ENCODE assay signal across 8 cellular contexts in genomic region chr2:161278554-161279265, GRCh38. TPM values are rescaled to one million over a fixed set of nuclear protein-coding genes. Genes with fewer than 3 reads are reported as not detected.
DNase-seq lines count a peak whose midpoint lies in the region; ATAC-seq, FAIRE-seq and TF ChIP-seq lines count a peak whose summit lies in the region.
"Not testable (repeated sequence)": the region's sequence is repeated elsewhere in the genome, so short reads cannot be mapped to it uniquely, and the experiment has no call there.

No MANE protein-coding gene starts in this region.

- not testable (repeated sequence) for H3K36me3 ChIP-seq in endothelial cell of umbilical vein (ENCODE audit: control insufficient read depth in 2 of 2, extremely low read depth in 1 of 2, insufficient read depth in 2 of 2, low read length in 2 of 2); osteoblast (ENCODE audit: insufficient read depth, low read length)

- not testable (repeated sequence) for H3K4me2 ChIP-seq in A549; endothelial cell of umbilical vein (ENCODE audit: insufficient read depth, low read length); osteoblast (ENCODE audit: insufficient read depth, low read length)

- H3K79me2 ChIP-seq in endothelial cell of umbilical vein (ENCODE audit: control insufficient read depth, insufficient read depth, low read length); osteoblast (ENCODE audit: insufficient read depth, low read length): not testable (repeated sequence)

- 33% methylated on average over 12 of the region's 12 CpGs for WGBS in A549 (ENCODE audit: missing lambda C conversion rate)

- not testable (repeated sequence) for H3K4me1 Mint-ChIP-seq in activated naive CD4-positive, alpha-beta T cell treated with anti-CD3 and anti-CD28 coated beads for 36 hours (ENCODE audit: low read depth)

- dilution Hi-C loops in endothelial cell of umbilical vein (cut with MboI; ENCODE audit: extremely low pct_ligation_motif_present, low sequenced_read_pairs): not testable (repeated sequence)

- H3K36me3 Mint-ChIP-seq in activated naive CD4-positive, alpha-beta T cell treated with anti-CD3 and anti-CD28 coated beads for 36 hours (ENCODE audit: low read depth): not testable (repeated sequence)

- not testable (repeated sequence) for H3K9me3 ChIP-seq in A549; endothelial cell of umbilical vein (replicated peaks; ENCODE audit: control insufficient read depth, insufficient read depth, low read length); osteoblast (ENCODE audit: low read depth, low read length)

- TF ChIP-seq EP300 in A549 (IDR thresholded peaks at IDR 0.05): not testable (repeated sequence)

- H3K27me3 ChIP-seq in endothelial cell of umbilical vein (ENCODE audit: control insufficient read depth in 2 of 2, insufficient read depth in 2 of 2, low read length in 2 of 2); osteoblast (ENCODE audit: insufficient read depth, low read length): not testable (repeated sequence)

- not testable (repeated sequence) for H3K9ac ChIP-seq in endothelial cell of umbilical vein (replicated peaks; ENCODE audit: extremely low read depth, insufficient read depth, low read length)

- POLR2A ChIA-PET in A549 (lab: Yijun Ruan, JAX); endothelial cell of umbilical vein (lab: Charles Lee): not testable (repeated sequence)

- H2AFZ ChIP-seq in endothelial cell of umbilical vein (ENCODE audit: low read depth, low read length); osteoblast (ENCODE audit: low read length): not testable (repeated sequence)

- peak; percentile 84 to 94 for ATAC-seq in A549

- intact Hi-C loops in activated naive CD4-positive, alpha-beta T cell treated with anti-CD3 and anti-CD28 coated beads for 36 hours (cut with micrococcal nuclease): loop anchor here (10.0 kb wide), 1 partner anchor 364 kb away; no protein-coding TSS in a partner anchor
- intact Hi-C loops in endothelial cell of umbilical vein (cut with micrococcal nuclease): loop anchor here (10.0 kb wide), 1 partner anchor 666 kb away; no protein-coding TSS in a partner anchor

- H3K4me3 ChIP-seq in A549; endothelial cell of umbilical vein (replicated peaks in 1 of 3; ENCODE audit: insufficient read depth in 1 of 3, low read depth in 1 of 3, low read length in 3 of 3); osteoblast (ENCODE audit: insufficient read depth, low read length): not testable (repeated sequence)

- not testable (repeated sequence) for H3K27ac ChIP-seq in A549; endothelial cell of umbilical vein (ENCODE audit: insufficient read depth, low read depth, low read length); osteoblast (ENCODE audit: low read depth, low read length)

- TF ChIP-seq CTCF in A549 (IDR thresholded peaks at IDR 0.05); endothelial cell of umbilical vein (IDR thresholded peaks at IDR 0.05; ENCODE audit: extremely low read depth in 1 of 2, insufficient read depth in 1 of 2, low read depth in 1 of 2, low read length in 2 of 2); osteoblast (IDR thresholded peaks at IDR 0.05; ENCODE audit: extremely low read depth, low read depth, low read length): not testable (repeated sequence)

- H3K4me3 Mint-ChIP-seq in activated naive CD4-positive, alpha-beta T cell treated with anti-CD3 and anti-CD28 coated beads for 36 hours: not testable (repeated sequence)

- not testable (repeated sequence) for H4K20me1 ChIP-seq in endothelial cell of umbilical vein (replicated peaks; ENCODE audit: control insufficient read depth, extremely low read depth, insufficient read depth, low read length); osteoblast (ENCODE audit: insufficient read depth, low read length)

- DNase-seq in A549 (ENCODE audit: low read depth in 1 of 2, low spot score in 1 of 2): peak; percentile 4 to 73
- peak; percentile 40 for DNase-seq in GM03348 (ENCODE audit: low spot score)
- DNase-seq in HT1080 (ENCODE audit: low read depth): peak; percentile 46
- peak; percentile 36 for DNase-seq in RPMI8226
- DNase-seq in activated naive CD4-positive, alpha-beta T cell treated with anti-CD3 and anti-CD28 coated beads for 36 hours: peak; percentile 18
- peak; percentile 40 for DNase-seq in endothelial cell of umbilical vein (ENCODE audit: low read depth, low spot score)
- peak; percentile 89 for DNase-seq in iPS DF 19.7 (ENCODE audit: low read depth, low spot score)
- DNase-seq in osteoblast (ENCODE audit: insufficient read length, low spot score, missing footprints): peak; percentile 95

- H3K9me1 ChIP-seq in endothelial cell of umbilical vein (replicated peaks; ENCODE audit: control insufficient read depth, extremely low read depth, insufficient read depth, low read length): not testable (repeated sequence)

- not testable (repeated sequence) for H3K27ac Mint-ChIP-seq in activated naive CD4-positive, alpha-beta T cell treated with anti-CD3 and anti-CD28 coated beads for 36 hours

- not testable (repeated sequence) for TF ChIP-seq RAD21 in A549 (conservative IDR thresholded peaks at IDR 0.05 in 1 of 2, IDR thresholded peaks at IDR 0.05 in 1 of 2)

- CTCF ChIA-PET in A549 (lab: Yijun Ruan, JAX): interaction anchor here (0.6 to 1.7 kb wide), 3 partner anchors 8 to 28 kb away, joined by 3 to 4 read pairs (median 4); no protein-coding TSS in a partner anchor
- CTCF ChIA-PET in activated naive CD4-positive, alpha-beta T cell treated with anti-CD3 and anti-CD28 coated beads for 36 hours (lab: Charles Lee); endothelial cell of umbilical vein (lab: Charles Lee): not testable (repeated sequence)

- peak; percentile 18 for FAIRE-seq in A549 (lab: Jason Lieb, UNC)
- peak; percentile 78 for FAIRE-seq in endothelial cell of umbilical vein (lab: Jason Lieb, UNC)

- not testable (repeated sequence) for TF ChIP-seq POLR2A in A549 (IDR thresholded peaks at IDR 0.05; ENCODE audit: low read length); endothelial cell of umbilical vein (IDR thresholded peaks at IDR 0.05; ENCODE audit: low read depth, low read length)

- not testable (repeated sequence) for BruUV-seq in endothelial cell of umbilical vein (replicated peaks; lab: Mats Ljungman, UMichigan)

- H3K4me1 ChIP-seq in A549; endothelial cell of umbilical vein (ENCODE audit: control insufficient read depth, extremely low read depth, insufficient read depth, low read length); osteoblast (ENCODE audit: insufficient read depth, low read length): not testable (repeated sequence)

- H3K27me3 Mint-ChIP-seq in activated naive CD4-positive, alpha-beta T cell treated with anti-CD3 and anti-CD28 coated beads for 36 hours (ENCODE audit: low read depth): not testable (repeated sequence)

- not testable (repeated sequence) for H3K9me3 Mint-ChIP-seq in activated naive CD4-positive, alpha-beta T cell treated with anti-CD3 and anti-CD28 coated beads for 36 hours

TF ChIP-seq in A549, 52 proteins besides CTCF, POLR2A, EP300 and RAD21:
- TF ChIP-seq CEBPB (IDR thresholded peaks at IDR 0.05): peak; percentile 35 to 48; a peak in 2 of 4 replicates

RNA-seq across cellular contexts. Expression of gene PSMD14, which starts 29.5 kb away (rescaled TPM):
- 144 and 218 TPM in 2 replicates for polyA plus RNA-seq in A549 (2011; rRNA removed)
- 56.3 and 67.2 TPM in 2 replicates for polyA plus RNA-seq in A549 (2012; cell fraction: cytosol; rRNA removed)
- polyA plus RNA-seq in A549 (2012; cell fraction: nucleus; rRNA removed): 36.4 and 48.9 TPM in 2 replicates
- 166 to 190 TPM (median 176 TPM) in 3 replicates for polyA plus RNA-seq in A549 (2017; fragmentation: RNase III; extraction: RNeasy Plus Mini Kit Qiagen cat#74134 plus additional on column Dnase treatment)
- polyA minus RNA-seq in A549 (2011; rRNA and poly(A)+ RNA removed): 45.0 and 47.2 TPM in 2 replicates
- total RNA-seq in HT1080 (2014; rRNA removed; shearing (Covaris generic)): 176 and 192 TPM in 2 replicates
- polyA plus RNA-seq in HT1080 (2015; cell fraction: cytosol; rRNA removed): 187 TPM in 2 replicates
- 209 and 212 TPM in 2 replicates for polyA plus RNA-seq in HT1080 (2015; cell fraction: nucleus; rRNA removed)
- total RNA-seq in activated naive CD4-positive, alpha-beta T cell treated with anti-CD3 and anti-CD28 coated beads for 36 hours: 10 to 100 TPM; 76.2 to 79.4 TPM
- total RNA-seq in endothelial cell of umbilical vein: 83.6 and 85.4 TPM in 2 replicates
- 36.4 and 47.6 TPM in 2 replicates for polyA plus RNA-seq in endothelial cell of umbilical vein
- 61.7 and 77.1 TPM in 2 replicates for polyA plus RNA-seq in endothelial cell of umbilical vein (2011; cell fraction: cytosol; rRNA removed)
- polyA plus RNA-seq in endothelial cell of umbilical vein (2011; cell fraction: nucleus; rRNA removed): 37.5 and 64.5 TPM in 2 replicates
- 98.4 and 159 TPM in 2 replicates for polyA plus RNA-seq in endothelial cell of umbilical vein (2012)
- polyA minus RNA-seq in endothelial cell of umbilical vein: 36.4 and 37.2 TPM in 2 replicates
- polyA minus RNA-seq in endothelial cell of umbilical vein (2011; cell fraction: cytosol; rRNA and poly(A)+ RNA removed): 30.4 TPM
- 63.8 and 93.6 TPM in 2 replicates for polyA minus RNA-seq in endothelial cell of umbilical vein (2011; cell fraction: nucleus; rRNA and poly(A)+ RNA removed)
- total RNA-seq in osteoblast: 74.2 and 76.0 TPM in 2 replicates

Comparison
In these comparisons a context has a peak if more than half of its experiments do, and no peak if none do; other contexts are left out.
1. DNase-seq: peak in every context shown above with its lines; median percentile 95 in osteoblast; 89 in iPS DF 19.7; 46 in HT1080; 40 in GM03348; 40 in endothelial cell of umbilical vein; 38 in A549; 36 in RPMI8226; 18 in activated naive CD4-positive, alpha-beta T cell treated with anti-CD3 and anti-CD28 coated beads for 36 hours.